Comparison of ENCODE assay signal across 31 cellular contexts in the genomic region with DNA sequence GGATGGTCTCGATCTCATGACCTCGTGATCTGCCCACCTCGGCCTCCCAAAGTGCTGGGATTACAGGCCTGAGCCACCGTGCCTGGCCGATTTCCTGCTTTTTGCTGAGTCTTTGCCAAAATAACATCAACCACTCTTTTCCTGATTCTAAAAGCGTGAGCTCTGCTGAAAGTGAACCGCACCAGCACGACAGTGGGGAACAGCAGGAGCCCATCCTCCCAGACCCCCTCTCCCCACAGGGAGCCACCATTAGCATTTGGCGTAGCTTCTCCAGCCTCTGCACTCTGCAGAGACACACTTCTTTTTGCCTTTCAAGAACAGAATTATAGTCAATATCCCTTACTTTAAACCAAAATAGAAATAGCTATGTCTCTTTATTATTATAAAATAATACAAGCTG. TPM values are rescaled to one million over a fixed set of nuclear protein-coding genes. Genes with fewer than 3 reads are reported as not detected.
"Had no signal": no experiment of that assay in that cellular context is flagged by ENCODE, and none has a peak within 500 bp of the region (broad histone marks: within the 10 kb centered on the region; RNA-seq: fewer than 3 reads in every experiment).

No MANE protein-coding gene starts in this region.

- ATAC-seq: activated CD4-positive, alpha-beta T cell treated with anti-CD3 and anti-CD28 coated beads for 36 hours; activated CD4-positive, CD25-positive, alpha-beta regulatory T cell treated with anti-CD3 and anti-CD28 coated beads, Interleukin-2, amount 50 U/mL, for 24 hours; activated CD8-positive, alpha-beta T cell treated with anti-CD3 and anti-CD28 coated beads, Interleukin-2, amount 10 ng/mL, durations not matched to agents 7 days and 5 days; activated naive CD4-positive, alpha-beta T cell treated with anti-CD3 and anti-CD28 coated beads, Interleukin-2, amount 50 U/mL, for 72 hours had no signal

- H3K9ac ChIP-seq: SK-N-SH had no signal

- H3K4me1 ChIP-seq: SJSA1 had no signal

- H3K4me1 Mint-ChIP-seq: activated CD4-positive, alpha-beta T cell treated with anti-CD3 and anti-CD28 coated beads for 36 hours; activated CD4-positive, alpha-beta T cell treated with anti-CD3 and anti-CD28 coated beads, Interleukin-2, amount 10 ng/mL, durations not matched to agents 7 days and 5 days had no signal

- H3K9me3 ChIP-seq: SJSA1, SK-N-SH had no signal

- H3K36me3 ChIP-seq: brain microvascular endothelial cell, SJSA1 had no signal

- H3K27ac ChIP-seq: brain microvascular endothelial cell, Peyer's patch, SJSA1 had no signal

- DNase-seq: activated CD4-positive, alpha-beta T cell treated with anti-CD3 and anti-CD28 coated beads for 36 hours; activated CD4-positive, alpha-beta T cell treated with anti-CD3 and anti-CD28 coated beads, Interleukin-2, amount 10 ng/mL, durations not matched to agents 7 days and 5 days; activated CD4-positive, alpha-beta T cell treated with anti-CD3 and anti-CD28 coated beads, Interleukin-2, amount 50 U/mL, for 48 hours; activated CD8-positive, alpha-beta T cell treated with anti-CD3 and anti-CD28 coated beads, Interleukin-2, amount 10 ng/mL, durations not matched to agents 7 days and 5 days; activated gamma-delta T cell; activated naive CD4-positive, alpha-beta T cell treated with Interleukin-2 at 50 U/mL for 16 hours; activated T-cell treated with anti-CD3 and anti-CD28 coated beads, Interleukin-2, amount 50 U/mL, for 24 hours; amniotic stem cell; aorta; brain microvascular endothelial cell; central memory CD4-positive, alpha-beta T cell; NCI-H1092 treated with DMSO at 0.1 percent for 48 hours; NCI-H1417; NCI-H1930; NCI-H2081 treated with DMSO at 0.1 percent for 48 hours; NCI-H226; NCI-H446 treated with DMSO at 0.1 percent for 48 hours; NCI-H524; NCI-H69; Peyer's patch; RPMI8226; SHP77 treated with DMSO at 0.1 percent for 48 hours; SK-N-SH had no signal

- H3K36me3 Mint-ChIP-seq: activated naive CD4-positive, alpha-beta T cell treated with anti-CD3 and anti-CD28 coated beads, Interleukin-2, amount 50 U/mL, for 72 hours had no signal

- H3K4me2 ChIP-seq: SK-N-SH had no signal

- FAIRE-seq: TTC549 had no signal

- H3K9me2 ChIP-seq: SK-N-SH had no signal

- H3K27ac Mint-ChIP-seq: activated CD4-positive, alpha-beta T cell treated with anti-CD3 and anti-CD28 coated beads for 36 hours; activated CD4-positive, alpha-beta T cell treated with anti-CD3 and anti-CD28 coated beads, Interleukin-2, amount 10 ng/mL, durations not matched to agents 7 days and 5 days; activated CD8-positive, alpha-beta T cell treated with anti-CD3 and anti-CD28 coated beads, Interleukin-2, amount 10 ng/mL, durations not matched to agents 7 days and 5 days; activated T-cell treated with anti-CD3 and anti-CD28 coated beads, Interleukin-2, amount 50 U/mL, for 24 hours; activated T-helper 2 cell treated with anti-CD3 and anti-CD28 coated beads, Interferon-gamma antibody, Interleukin-2, Interleukin-4, amounts not matched to agents 10 μg/mL and 5 μg/mL and 100 μg/mL, durations not matched to agents 14 hours and 24 hours and 36 hours; T-helper 1 cell treated with Interleukin-12 subunit alpha and Interleukin-12 subunit beta and Interleukin-4 antibody, amounts not matched to agents 30 μg/mL and 1 μg/mL, for 36 hours; T-helper 2 cell treated with Interferon-gamma antibody and Interleukin-4, amounts not matched to agents 5 μg/mL and 100 μg/mL, for 36 hours had no signal

- H3K4me3 Mint-ChIP-seq: activated CD4-positive, alpha-beta T cell treated with anti-CD3 and anti-CD28 coated beads for 36 hours; activated CD4-positive, alpha-beta T cell treated with anti-CD3 and anti-CD28 coated beads, Interleukin-2, amount 10 ng/mL, durations not matched to agents 7 days and 5 days; activated CD8-positive, alpha-beta T cell treated with anti-CD3 and anti-CD28 coated beads, Interleukin-2, amount 10 ng/mL, durations not matched to agents 7 days and 5 days; activated T-cell treated with anti-CD3 and anti-CD28 coated beads, Interleukin-2, amount 50 U/mL, for 24 hours; T-helper 1 cell treated with Interleukin-12 subunit alpha and Interleukin-12 subunit beta and Interleukin-4 antibody, amounts not matched to agents 30 μg/mL and 1 μg/mL, for 36 hours; T-helper 2 cell treated with Interferon-gamma antibody and Interleukin-4, amounts not matched to agents 5 μg/mL and 100 μg/mL, for 36 hours had no signal

- H3K9me3 Mint-ChIP-seq: activated CD4-positive, alpha-beta T cell treated with anti-CD3 and anti-CD28 coated beads, Interleukin-2, amount 10 ng/mL, durations not matched to agents 7 days and 5 days; activated T-helper 2 cell treated with anti-CD3 and anti-CD28 coated beads, Interferon-gamma antibody, Interleukin-2, Interleukin-4, amounts not matched to agents 10 μg/mL and 5 μg/mL and 100 μg/mL, durations not matched to agents 14 hours and 24 hours and 36 hours; T-helper 1 cell treated with Interleukin-12 subunit alpha and Interleukin-12 subunit beta and Interleukin-4 antibody, amounts not matched to agents 30 μg/mL and 1 μg/mL, for 36 hours; T-helper 2 cell treated with Interferon-gamma antibody and Interleukin-4, amounts not matched to agents 5 μg/mL and 100 μg/mL, for 36 hours had no signal

- H3K4me3 ChIP-seq: Peyer's patch, SJSA1 had no signal

- H3K27me3 Mint-ChIP-seq: activated CD4-positive, alpha-beta T cell treated with anti-CD3 and anti-CD28 coated beads, Interleukin-2, amount 10 ng/mL, durations not matched to agents 7 days and 5 days had no signal

- H3K27me3 ChIP-seq: brain microvascular endothelial cell, Peyer's patch had no signal

RNA-seq across cellular contexts. Expression of gene MYH14, which starts 41.3 kb away (rescaled TPM):
- total RNA-seq: activated CD4-positive, alpha-beta T cell treated with anti-CD3 and anti-CD28 coated beads for 36 hours; activated CD4-positive, alpha-beta T cell treated with anti-CD3 and anti-CD28 coated beads, Interleukin-2, amount 10 ng/mL, durations not matched to agents 7 days and 5 days; activated CD8-positive, alpha-beta T cell treated with anti-CD3 and anti-CD28 coated beads, Interleukin-2, amount 10 ng/mL, durations not matched to agents 7 days and 5 days; activated naive CD4-positive, alpha-beta T cell treated with anti-CD3 and anti-CD28 coated beads, Interleukin-2, amount 50 U/mL, for 72 hours; activated T-helper 2 cell treated with anti-CD3 and anti-CD28 coated beads, Interferon-gamma antibody, Interleukin-2, Interleukin-4, amounts not matched to agents 10 μg/mL and 5 μg/mL and 100 μg/mL, durations not matched to agents 14 hours and 24 hours and 36 hours; M059J; SJSA1 had no signal
